In genomic region chr4:110622841-110623709, GRCh38 we compare ENCODE assay signal across 8 cellular contexts. TPM values are rescaled to one million over a fixed set of nuclear protein-coding genes. Genes with fewer than 3 reads are reported as not detected.
DNase-seq lines count a peak whose midpoint lies in the region; ATAC-seq and TF ChIP-seq lines count a peak whose summit lies in the region.

TSS of gene PITX2 (minus strand) at chr4:110623077. CDS start at chr4:110622460, 617 bp downstream.

- H3K36me3 ChIP-seq in PC-9 (ENCODE audit: low read depth) (no peaks in the 10 kb centered on the region), brain microvascular endothelial cell (replicated peaks) (no peaks in the 10 kb centered on the region)

- TF ChIP-seq CTCF in PC-9 (conservative IDR thresholded peaks at IDR 0.05) (no peak), brain microvascular endothelial cell (IDR thresholded peaks at IDR 0.05; ENCODE audit: low read depth, low read length, missing control alignments) (no peak)

- ATAC-seq in Right ventricle myocardium inferior, result peak; percentile 92
- peak; percentile 76 for ATAC-seq in HG03103 (IDR thresholded peaks at IDR 0.05; ENCODE audit: low read depth, unreplicated experiment)

- no peaks in the 10 kb centered on the region for H3K4me1 ChIP-seq in PC-9 (replicated peaks; ENCODE audit: insufficient read depth)

- peak within 1 kb of the TSS; percentile 84 for H3K4me2 ChIP-seq in PC-9

- no peaks in the 10 kb centered on the region for H3K79me2 ChIP-seq in PC-9 (ENCODE audit: low read depth)

- H2AFZ ChIP-seq in PC-9, result peak within 1 kb of the TSS; percentile 91

- no TSS peak for BruUV-seq in PC-9 (replicated peaks; lab: Mats Ljungman, UMichigan)

- H3K27ac ChIP-seq in PC-9 (no peak within 1 kb of the TSS), brain microvascular endothelial cell (no peak within 1 kb of the TSS)

- H3K27me3 ChIP-seq in PC-9 (ENCODE audit: insufficient read depth, low read depth) (no peaks in the 10 kb centered on the region), brain microvascular endothelial cell (replicated peaks) (peaks cover 97% of the 10 kb centered on the region)

- no peaks in the 10 kb centered on the region for H3F3A ChIP-seq in PC-9 (ENCODE audit: insufficient read depth, low read depth)

- no peaks in the 10 kb centered on the region for H3K9me2 ChIP-seq in PC-9 (ENCODE audit: insufficient read depth)

- no peaks in the 10 kb centered on the region for H3K9me3 ChIP-seq in PC-9 (ENCODE audit: insufficient read depth, low read depth)

- POLR2A ChIA-PET in PC-9 (lab: Charles Lee; ENCODE audit: unreplicated experiment), result interaction anchor here (0.6 kb wide), 1 partner anchor 16 kb away, joined by 4 read pairs; no protein-coding TSS in a partner anchor

- DNase-seq in Right ventricle myocardium inferior (ENCODE audit: missing footprints), result peak; percentile 86
- DNase-seq in cardiac septum (ENCODE audit: low spot score), result no peak
- peak; percentile 83 to 94 for DNase-seq in PC-9
- peak; percentile 53 for DNase-seq in brain microvascular endothelial cell
- peak; percentile 100 for DNase-seq in iris pigment epithelial cell (ENCODE audit: low read depth)
- peak; percentile 75 for DNase-seq in stimulated activated CD4-positive, alpha-beta T cell treated with anti-CD3 and anti-CD28 coated beads, Interleukin-1b, Interleukin-23, amount 100 ng/mL, for 48 hours
- DNase-seq in NCI-H2081 (lab: John Stamatoyannopoulos, UW), result no peak

- intact Hi-C loops in Right ventricle myocardium inferior (cut with DNase I), result no loop called here
- intact Hi-C loops in cardiac septum (cut with DNase I), result no loop called here
- intact Hi-C loops in PC-9 (cut with micrococcal nuclease; ENCODE audit: unreplicated experiment), result loop anchor here (10.0 kb wide), 1 partner anchor 1412 kb away; no protein-coding TSS in a partner anchor

- in situ Hi-C loops in brain microvascular endothelial cell (cut with HindIII; ENCODE audit: low pct_ligation_motif_present, low sequenced_read_pairs), result no loop called here

- CTCF ChIA-PET in PC-9 (lab: Charles Lee), result interaction anchor here (0.6 to 0.7 kb wide), 3 partner anchors 9 to 1022 kb away, joined by 3 read pairs; no protein-coding TSS in a partner anchor

- H3K4me3 ChIP-seq in PC-9, result peak within 1 kb of the TSS; percentile 59
- peak within 1 kb of the TSS; percentile 39 for H3K4me3 ChIP-seq in brain microvascular endothelial cell (ENCODE audit: low read depth, low read length)

- no peaks in the 10 kb centered on the region for H4K20me1 ChIP-seq in PC-9 (ENCODE audit: insufficient read depth)

RNA-seq across cellular contexts. Expression of gene PITX2, which starts in this region (rescaled TPM):
- total RNA-seq in Right ventricle myocardium inferior, result not detected
- 1.0 TPM for total RNA-seq in cardiac septum
- total RNA-seq in PC-9 (2021), result 0.48 and 1.6 TPM in 2 replicates

Comparison
In these comparisons a context has a peak if more than half of its experiments do, and no peak if none do; other contexts are left out.
1. Peak in DNase-seq and ATAC-seq in Right ventricle myocardium inferior; RNA of the gene not detected or under 1 TPM.
2. DNase-seq: peak in PC-9 (2 of 2), brain microvascular endothelial cell (single experiment), iris pigment epithelial cell (single experiment) and stimulated activated CD4-positive, alpha-beta T cell treated with anti-CD3 and anti-CD28 coated beads, Interleukin-1b, Interleukin-23, amount 100 ng/mL, for 48 hours (single experiment); none in cardiac septum (single experiment) and NCI-H2081 (0 of 2).